Comparison of ENCODE assay signal across 22 cellular contexts in genomic region chr16:57251352-57251751, GRCh38.
"Had no signal": no experiment of that assay in that cellular context is flagged by ENCODE, and none has a peak within 500 bp of the region (broad histone marks: within the 10 kb centered on the region; RNA-seq: fewer than 3 reads in every experiment).

No MANE protein-coding gene starts in this region.

- H3K4me3 ChIP-seq: colonic mucosa, lung, sigmoid colon, skin epidermis, thoracic aorta, transverse colon had no signal

- H3K27me3 Mint-ChIP-seq: naive B cell; stimulated activated naive B cell treated with anti-CD40 and anti-IgM and Interleukin-4, amounts not matched to agents 10 μg/mL and 1 μg/mL and 100 μg/mL, for 72 hours; stimulated activated naive CD8-positive, alpha-beta T cell treated with anti-CD3 and anti-CD28 coated beads, Interleukin-15, amount 100 ng/mL, for 72 hours had no signal

- H3K27me3 ChIP-seq: colonic mucosa, sigmoid colon, transverse colon had no signal

- DNase-seq: colonic mucosa; dermis blood vessel endothelial cell; effector CD4-positive, alpha-beta T cell; endodermal cell; erythroblast; foreskin melanocyte; hippocampal formation; mesenchymal stem cell; midbrain; naive B cell; nephron progenitor cell; sigmoid colon; stimulated activated CD4-positive, alpha-beta T cell treated with anti-CD3 and anti-CD28 coated beads, Interleukin-2, amount 100 ng/mL, for 24 hours; stimulated activated CD4-positive, alpha-beta T cell treated with anti-CD3 and anti-CD28 coated beads, Interleukin-4, amount 100 ng/mL, for 4 hours; stimulated activated naive B cell treated with anti-CD40 and anti-IgM and Interleukin-4, amounts not matched to agents 10 μg/mL and 1 μg/mL and 100 μg/mL, for 72 hours; stimulated activated naive CD8-positive, alpha-beta T cell treated with anti-CD3 and anti-CD28 coated beads, Interleukin-15, amount 100 ng/mL, for 72 hours; transverse colon had no signal

- ATAC-seq: stimulated activated naive B cell treated with anti-CD40 and anti-IgM and Interleukin-4, amounts not matched to agents 10 μg/mL and 1 μg/mL and 100 μg/mL, for 72 hours; stimulated activated naive CD8-positive, alpha-beta T cell treated with anti-CD3 and anti-CD28 coated beads, Interleukin-15, amount 100 ng/mL, for 72 hours had no signal

- FAIRE-seq: endothelial cell of umbilical vein, urothelium cell line had no signal

- H3K4me3 Mint-ChIP-seq: endodermal cell; nephron progenitor cell; stimulated activated naive B cell treated with anti-CD40 and anti-IgM and Interleukin-4, amounts not matched to agents 10 μg/mL and 1 μg/mL and 100 μg/mL, for 72 hours; stimulated activated naive CD8-positive, alpha-beta T cell treated with anti-CD3 and anti-CD28 coated beads, Interleukin-15, amount 100 ng/mL, for 72 hours had no signal

- H3K9me3 Mint-ChIP-seq: stimulated activated naive CD8-positive, alpha-beta T cell treated with anti-CD3 and anti-CD28 coated beads, Interleukin-15, amount 100 ng/mL, for 72 hours had no signal

- H3K27ac Mint-ChIP-seq: endodermal cell; naive B cell; nephron progenitor cell; stimulated activated naive B cell treated with anti-CD40 and anti-IgM and Interleukin-4, amounts not matched to agents 10 μg/mL and 1 μg/mL and 100 μg/mL, for 72 hours had no signal

- H3K4me1 Mint-ChIP-seq: nephron progenitor cell; stimulated activated naive B cell treated with anti-CD40 and anti-IgM and Interleukin-4, amounts not matched to agents 10 μg/mL and 1 μg/mL and 100 μg/mL, for 72 hours; stimulated activated naive CD8-positive, alpha-beta T cell treated with anti-CD3 and anti-CD28 coated beads, Interleukin-15, amount 100 ng/mL, for 72 hours had no signal

- H3K9me3 ChIP-seq: colonic mucosa, sigmoid colon, thoracic aorta, transverse colon had no signal

- H3K4me1 ChIP-seq: colonic mucosa had no signal

- H3K27ac ChIP-seq: colonic mucosa, sigmoid colon, skin epidermis, thoracic aorta, transverse colon had no signal
